10 cellular contexts compared by ENCODE assay signal in the genomic region with DNA sequence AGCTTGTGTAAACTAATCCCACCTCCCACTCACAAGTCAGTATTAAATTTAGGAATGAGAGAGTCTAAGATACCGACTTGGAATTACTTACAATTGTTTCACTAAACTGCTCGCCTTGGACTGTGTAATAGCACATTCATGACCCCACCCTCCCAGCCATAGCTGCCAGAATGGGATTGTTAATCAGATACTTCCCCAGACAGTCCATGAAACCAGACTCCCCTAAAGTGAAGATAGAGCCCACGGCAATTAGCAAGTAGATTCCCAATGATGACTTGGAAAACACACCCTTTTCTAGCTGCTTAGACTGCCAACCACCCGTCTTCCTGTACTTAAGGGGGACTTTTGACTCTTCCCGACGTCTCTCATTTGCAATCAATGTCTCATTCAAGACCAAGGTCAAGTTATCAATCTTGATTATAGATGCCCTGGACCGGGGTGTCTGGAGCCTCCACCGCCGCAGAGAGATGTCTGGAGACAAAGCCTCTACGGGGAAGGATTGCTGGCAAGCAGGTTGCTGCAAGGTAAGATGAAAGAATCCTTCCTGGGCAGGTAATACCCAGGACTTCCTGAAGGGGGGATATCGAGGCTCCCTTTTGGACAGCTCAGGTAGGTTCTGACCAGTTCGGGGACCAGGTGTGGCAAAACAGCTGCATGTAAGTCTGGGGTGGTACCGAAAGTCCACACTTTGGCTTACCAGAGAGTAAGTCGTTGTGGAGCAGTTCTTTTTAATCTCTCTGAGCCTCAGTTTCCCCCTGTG.
A peak's percentile ranks its signal among the peaks of the same experiment; 100 is the strongest.
DNase-seq lines count a peak whose midpoint lies in the region; ATAC-seq lines count a peak whose summit lies in the region.
"Had no signal": no experiment of that assay in that cellular context is flagged by ENCODE, and none has a peak within 500 bp of the region (broad histone marks: within the 10 kb centered on the region; RNA-seq: fewer than 3 reads in every experiment).

No MANE protein-coding gene starts in this region.

- peaks cover 34% of the 10 kb centered on the region for H3K27me3 ChIP-seq in iPS-20b (ENCODE audit: insufficient read depth, low read length)

- H3K9me3 ChIP-seq in iPS-20b (ENCODE audit: insufficient read depth, low read depth, low read length), result no peaks in the 10 kb centered on the region
- H3K9me3 ChIP-seq: SJSA1 had no signal

- peaks cover 9% of the 10 kb centered on the region; the same call in 1 of the 2 replicates for H3K4me1 ChIP-seq in iPS-20b (ENCODE audit: insufficient read depth, low read length)
- H3K4me1 ChIP-seq: SJSA1 had no signal

- peak; percentile 9 for DNase-seq in stimulated activated CD4-positive, alpha-beta T cell treated with anti-CD3 and anti-CD28 coated beads, Interleukin-4, amount 100 ng/mL, for 24 hours
- DNase-seq in stimulated activated CD4-positive, alpha-beta T cell treated with anti-CD3 and anti-CD28 coated beads, Interleukin-2, amount 100 ng/mL, for 24 hours, result no peak
- DNase-seq in T follicular helper cell (ENCODE audit: low read depth) (peak; percentile 4), T-helper 9 cell (no peak), hepatic stellate cell (ENCODE audit: low spot score) (no peak), globus pallidus (ENCODE audit: low spot score) (no peak)
- DNase-seq: caudate nucleus had no signal

- H3K27ac ChIP-seq in iPS-20b (ENCODE audit: low read length), result no peak overlapping the region
- H3K27ac ChIP-seq: SJSA1 had no signal

- H3K9ac ChIP-seq in iPS-20b (ENCODE audit: low read depth, low read length), result no peak overlapping the region

- ATAC-seq in HG03097 (IDR thresholded peaks at IDR 0.05; ENCODE audit: low FRiP score, unreplicated experiment), result no peak

- no peaks in the 10 kb centered on the region for H3K36me3 ChIP-seq in iPS-20b (ENCODE audit: insufficient read depth, low read depth, low read length)
- H3K36me3 ChIP-seq: SJSA1 had no signal

- peak overlapping the region; percentile 40; the same call in 1 of the 2 replicates for H3K4me3 ChIP-seq in iPS-20b (ENCODE audit: low read length)
- H3K4me3 ChIP-seq: SJSA1 had no signal

Comparison
In these comparisons a context has a peak if more than half of its experiments do, and no peak if none do; other contexts are left out.
1. DNase-seq: peak in stimulated activated CD4-positive, alpha-beta T cell treated with anti-CD3 and anti-CD28 coated beads, Interleukin-4, amount 100 ng/mL, for 24 hours (single experiment) and T follicular helper cell (single experiment); none in stimulated activated CD4-positive, alpha-beta T cell treated with anti-CD3 and anti-CD28 coated beads, Interleukin-2, amount 100 ng/mL, for 24 hours (0 of 2), T-helper 9 cell (single experiment), hepatic stellate cell (single experiment) and globus pallidus (single experiment).